Comparison of ENCODE assay signal across 23 cellular contexts in the genomic region with DNA sequence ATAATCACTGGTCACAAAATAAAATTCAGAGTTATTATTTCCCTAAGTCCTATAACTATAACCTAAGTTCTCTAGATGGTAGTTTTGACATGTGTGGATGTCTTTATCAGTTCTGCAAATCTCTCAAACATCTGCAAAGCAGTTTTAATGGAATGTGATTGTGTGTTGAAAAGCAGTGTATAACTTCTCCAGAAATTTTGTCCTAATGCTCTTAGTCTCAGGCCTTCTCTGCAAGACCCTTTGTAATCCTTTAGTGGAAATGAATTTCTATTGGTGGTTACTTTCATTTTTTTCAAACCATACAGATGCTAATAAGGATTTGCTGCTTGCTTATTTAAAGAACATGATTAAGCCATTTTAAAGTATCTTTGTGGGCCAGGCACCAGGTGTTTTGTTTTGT.
"Had no signal": no experiment of that assay in that cellular context is flagged by ENCODE, and none has a peak within 500 bp of the region (broad histone marks: within the 10 kb centered on the region; RNA-seq: fewer than 3 reads in every experiment).

No MANE protein-coding gene starts in this region.

- H3K27me3 ChIP-seq: brain microvascular endothelial cell, cardiac muscle cell had no signal

- H3K4me2 ChIP-seq: PC-9 had no signal

- H3K9me3 Mint-ChIP-seq: activated CD4-positive, alpha-beta memory T cell treated with anti-CD3 and anti-CD28 coated beads, Interleukin-2, amount 10 ng/mL, durations not matched to agents 7 days and 5 days; activated naive CD4-positive, alpha-beta T cell treated with anti-CD3 and anti-CD28 coated beads, Interleukin-2, amount 10 ng/mL, durations not matched to agents 7 days and 5 days; activated naive CD8-positive, alpha-beta T cell treated with anti-CD3 and anti-CD28 coated beads for 36 hours; activated T-cell treated with anti-CD3 and anti-CD28 coated beads, Interleukin-2, amount 50 U/mL, for 72 hours; activated T-helper 2 cell treated with anti-CD3 and anti-CD28 coated beads, Interferon-gamma antibody, Interleukin-2, Interleukin-4, amounts not matched to agents 10 μg/mL and 5 μg/mL and 100 μg/mL, durations not matched to agents 14 hours and 24 hours and 36 hours had no signal

- H3K36me3 ChIP-seq: brain microvascular endothelial cell, cardiac muscle cell had no signal

- H3K4me3 ChIP-seq: cardiac muscle cell, PC-9 had no signal

- H3K4me3 Mint-ChIP-seq: activated CD4-positive, alpha-beta memory T cell treated with anti-CD3 and anti-CD28 coated beads, Interleukin-2, amount 10 ng/mL, durations not matched to agents 7 days and 5 days; activated naive CD4-positive, alpha-beta T cell treated with anti-CD3 and anti-CD28 coated beads, Interleukin-2, amount 10 ng/mL, durations not matched to agents 7 days and 5 days; activated naive CD8-positive, alpha-beta T cell treated with anti-CD3 and anti-CD28 coated beads for 36 hours; activated T-cell treated with anti-CD3 and anti-CD28 coated beads, Interleukin-2, amount 50 U/mL, for 72 hours; T-helper 17 cell had no signal

- H3K27ac Mint-ChIP-seq: activated CD4-positive, alpha-beta memory T cell treated with anti-CD3 and anti-CD28 coated beads, Interleukin-2, amount 10 ng/mL, durations not matched to agents 7 days and 5 days; activated naive CD4-positive, alpha-beta T cell treated with anti-CD3 and anti-CD28 coated beads, Interleukin-2, amount 10 ng/mL, durations not matched to agents 7 days and 5 days; activated naive CD8-positive, alpha-beta T cell treated with anti-CD3 and anti-CD28 coated beads for 36 hours; activated T-cell treated with anti-CD3 and anti-CD28 coated beads, Interleukin-2, amount 50 U/mL, for 72 hours; activated T-helper 2 cell treated with anti-CD3 and anti-CD28 coated beads, Interferon-gamma antibody, Interleukin-2, Interleukin-4, amounts not matched to agents 10 μg/mL and 5 μg/mL and 100 μg/mL, durations not matched to agents 14 hours and 24 hours and 36 hours; T-helper 17 cell had no signal

- DNase-seq: activated CD4-positive, alpha-beta memory T cell treated with anti-CD3 and anti-CD28 coated beads, Interleukin-2, amount 10 ng/mL, durations not matched to agents 7 days and 5 days; activated CD4-positive, alpha-beta T cell treated with anti-CD3 and anti-CD28 coated beads, Interleukin-2, amount 50 U/mL, for 1 hour; activated CD4-positive, CD25-positive, alpha-beta regulatory T cell; activated CD8-positive, alpha-beta memory T cell treated with anti-CD3 and anti-CD28 coated beads, Interleukin-2, amount 50 U/mL, for 4 hours; activated gamma-delta T cell treated with Interleukin-2 at 50 U/mL for 16 hours; activated naive CD4-positive, alpha-beta T cell treated with anti-CD3 and anti-CD28 coated beads, Interleukin-2, amount 10 ng/mL, durations not matched to agents 7 days and 5 days; activated naive CD8-positive, alpha-beta T cell treated with anti-CD3 and anti-CD28 coated beads for 36 hours; activated T-cell treated with anti-CD3 and anti-CD28 coated beads, Interleukin-2, amount 50 U/mL, for 72 hours; brain microvascular endothelial cell; NCI-H1048; NCI-H146; NCI-H187 treated with DMSO at 0.1 percent for 48 hours; NCI-H2107; NCI-H2171 treated with DMSO at 0.1 percent for 48 hours; NCI-H226; NCI-H526; NCI-H774; PC-9; SHP77 treated with DMSO at 0.1 percent for 48 hours; T-helper 17 cell; T-helper 9 cell had no signal

- ATAC-seq: activated T-cell treated with anti-CD3 and anti-CD28 coated beads, Interleukin-2, amount 50 U/mL, for 72 hours; T-helper 17 cell had no signal

- H3K27me3 Mint-ChIP-seq: activated naive CD8-positive, alpha-beta T cell treated with anti-CD3 and anti-CD28 coated beads for 36 hours had no signal

- H3K4me1 Mint-ChIP-seq: activated CD4-positive, alpha-beta memory T cell treated with anti-CD3 and anti-CD28 coated beads, Interleukin-2, amount 10 ng/mL, durations not matched to agents 7 days and 5 days; activated naive CD4-positive, alpha-beta T cell treated with anti-CD3 and anti-CD28 coated beads, Interleukin-2, amount 10 ng/mL, durations not matched to agents 7 days and 5 days; activated naive CD8-positive, alpha-beta T cell treated with anti-CD3 and anti-CD28 coated beads for 36 hours had no signal

- H2AFZ ChIP-seq: PC-9 had no signal

- H3K27ac ChIP-seq: brain microvascular endothelial cell, cardiac muscle cell, PC-9 had no signal

- H3K36me3 Mint-ChIP-seq: activated naive CD4-positive, alpha-beta T cell treated with anti-CD3 and anti-CD28 coated beads, Interleukin-2, amount 10 ng/mL, durations not matched to agents 7 days and 5 days; activated naive CD8-positive, alpha-beta T cell treated with anti-CD3 and anti-CD28 coated beads for 36 hours had no signal
